In the genomic region with DNA sequence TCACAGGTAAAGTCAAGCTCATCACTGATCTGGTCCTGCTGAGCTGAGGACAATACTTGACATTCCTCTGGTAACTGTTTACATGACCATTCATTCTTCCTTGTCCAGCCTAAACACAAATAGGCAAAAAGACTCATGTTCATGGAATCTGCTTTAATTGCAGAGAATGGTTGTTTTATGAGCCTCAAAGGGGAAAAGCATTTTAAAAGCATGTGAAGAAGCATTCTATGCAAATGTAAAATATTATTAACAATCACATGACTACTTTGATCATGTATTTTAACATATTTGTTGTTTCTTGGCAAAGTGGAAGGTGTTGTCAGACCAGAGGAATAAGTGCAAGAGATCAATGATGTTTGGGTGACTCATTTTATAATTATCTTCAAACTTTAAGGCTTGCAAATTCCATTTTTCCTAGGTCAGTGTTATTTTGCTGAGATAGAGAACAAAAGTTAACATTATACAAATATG, we compare ENCODE assay signal across 18 cellular contexts.
DNase-seq lines count a peak whose midpoint lies in the region; ATAC-seq, FAIRE-seq and TF ChIP-seq lines count a peak whose summit lies in the region.
"Had no signal": no experiment of that assay in that cellular context is flagged by ENCODE, and none has a peak within 500 bp of the region (broad histone marks: within the 10 kb centered on the region; RNA-seq: fewer than 3 reads in every experiment).

No MANE protein-coding gene starts in this region.

- H3K27ac ChIP-seq in brain microvascular endothelial cell = peak overlapping the region; percentile 45
- no peak overlapping the region for H3K27ac ChIP-seq in keratinocyte (ENCODE audit: control insufficient read depth, insufficient read depth, low read length)
- H3K27ac ChIP-seq: foreskin keratinocyte, SJCRH30, tibial nerve had no signal

- FAIRE-seq in keratinocyte (lab: Jason Lieb, UNC) = peak; percentile 82
- no peak for FAIRE-seq in RCC 7860 (lab: Jason Lieb, UNC)

- in situ Hi-C loops in brain microvascular endothelial cell (cut with HindIII; ENCODE audit: low pct_ligation_motif_present, low sequenced_read_pairs) = no loop called here

- H3K9me1 ChIP-seq in keratinocyte (ENCODE audit: control insufficient read depth, extremely low read depth, insufficient read depth, low read length) = no peaks in the 10 kb centered on the region

- POLR2A ChIA-PET in T-cell (lab: Charles Lee) = interaction anchor here in 1 of 2 donors (0.6 kb wide), 1 partner anchor 38 kb away, joined by 3 read pairs; no protein-coding TSS in a partner anchor

- H4K20me1 ChIP-seq in keratinocyte (ENCODE audit: control insufficient read depth, extremely low read depth, insufficient read depth, low read length) = no peaks in the 10 kb centered on the region

- TF ChIP-seq CTCF in AG10803 (conservative IDR thresholded peaks at IDR 0.05; ENCODE audit: low read length) = no peak
- no peak for TF ChIP-seq CTCF in HFFc6 (IDR thresholded peaks at IDR 0.05)
- TF ChIP-seq CTCF in brain microvascular endothelial cell (IDR thresholded peaks at IDR 0.05; ENCODE audit: low read depth, low read length, missing control alignments) = no peak
- TF ChIP-seq CTCF in keratinocyte (optimal IDR thresholded peaks at IDR 0.05 in 1 of 3, IDR thresholded peaks at IDR 0.05 in 1 of 3, conservative IDR thresholded peaks at IDR 0.05 in 1 of 3; ENCODE audit: extremely low read depth in 1 of 3, insufficient read depth in 2 of 3, low read length in 3 of 3) = no peak

- H3K4me1 ChIP-seq in keratinocyte (ENCODE audit: control insufficient read depth, extremely low read depth, insufficient read depth, low read length) = peaks cover 14% of the 10 kb centered on the region
- H3K4me1 ChIP-seq: SJCRH30 had no signal

- H3K9me3 Mint-ChIP-seq in HFFc6 = no peaks in the 10 kb centered on the region
- H3K9me3 Mint-ChIP-seq in T-cell = no peaks in the 10 kb centered on the region
- H3K9me3 Mint-ChIP-seq: H9; stimulated activated effector memory CD8-positive, alpha-beta T cell treated with anti-CD3 and anti-CD28 coated beads, Interleukin-12 subunit alpha, Interleukin-12 subunit beta, amount 100 ng/mL, for 72 hours had no signal

- peak overlapping the region; percentile 63 for H3K27ac Mint-ChIP-seq in HFFc6
- H3K27ac Mint-ChIP-seq in T-cell = no peak overlapping the region
- H3K27ac Mint-ChIP-seq: H9; stimulated activated effector memory CD8-positive, alpha-beta T cell treated with anti-CD3 and anti-CD28 coated beads, Interleukin-12 subunit alpha, Interleukin-12 subunit beta, amount 100 ng/mL, for 72 hours had no signal

- no peaks in the 10 kb centered on the region for H3K27me3 Mint-ChIP-seq in HFFc6 (ENCODE audit: insufficient read depth)
- H3K27me3 Mint-ChIP-seq in T-cell = no peaks in the 10 kb centered on the region

- H2AFZ ChIP-seq in keratinocyte (ENCODE audit: control insufficient read depth, low read length) = no peak overlapping the region

- H3K36me3 ChIP-seq in brain microvascular endothelial cell (replicated peaks) = no peaks in the 10 kb centered on the region
- no peaks in the 10 kb centered on the region for H3K36me3 ChIP-seq in keratinocyte (ENCODE audit: control insufficient read depth in 2 of 2, extremely low read depth in 1 of 2, insufficient read depth in 2 of 2, low read length in 2 of 2)
- H3K36me3 ChIP-seq: tibial nerve had no signal

- no peaks in the 10 kb centered on the region for H3K79me2 ChIP-seq in keratinocyte (ENCODE audit: control insufficient read depth, insufficient read depth, low read length)

- H3K36me3 Mint-ChIP-seq in HFFc6 (ENCODE audit: low read depth) (peaks cover 23% of the 10 kb centered on the region), T-cell (peaks cover 46% of the 10 kb centered on the region)
- H3K36me3 Mint-ChIP-seq: stimulated activated effector memory CD8-positive, alpha-beta T cell treated with anti-CD3 and anti-CD28 coated beads, Interleukin-12 subunit alpha, Interleukin-12 subunit beta, amount 100 ng/mL, for 72 hours had no signal

- H3K27me3 ChIP-seq in brain microvascular endothelial cell (replicated peaks) = no peaks in the 10 kb centered on the region
- no peaks in the 10 kb centered on the region for H3K27me3 ChIP-seq in keratinocyte (ENCODE audit: control insufficient read depth, extremely low read depth, insufficient read depth, low read length)
- H3K27me3 ChIP-seq: SJCRH30, tibial nerve had no signal

- H3K4me3 ChIP-seq in AG10803 (ENCODE audit: low read length) (no peak overlapping the region), brain microvascular endothelial cell (ENCODE audit: low read depth, low read length) (no peak overlapping the region), keratinocyte (ENCODE audit: control insufficient read depth in 2 of 3, extremely low read depth in 1 of 3, insufficient read depth in 2 of 3, low read depth in 1 of 3, low read length in 3 of 3) (no peak overlapping the region)
- H3K4me3 ChIP-seq: mucosa of descending colon, SJCRH30, tibial nerve had no signal

- H3K4me1 Mint-ChIP-seq in HFFc6 (ENCODE audit: low read depth) (peaks cover 70% of the 10 kb centered on the region), T-cell (peaks cover 83 to 92% (median 86%) of the 10 kb centered on the region in 3 donors)

- no peaks in the 10 kb centered on the region for H3K9me3 ChIP-seq in keratinocyte (ENCODE audit: control insufficient read depth, low read depth, low read length)
- H3K9me3 ChIP-seq: mucosa of descending colon, SJCRH30, tibial nerve had no signal

- H3K4me3 Mint-ChIP-seq in HFFc6 (peak overlapping the region; percentile 62), T-cell (no peak overlapping the region)
- H3K4me3 Mint-ChIP-seq: H9; stimulated activated effector memory CD8-positive, alpha-beta T cell treated with anti-CD3 and anti-CD28 coated beads, Interleukin-12 subunit alpha, Interleukin-12 subunit beta, amount 100 ng/mL, for 72 hours had no signal

- DNase-seq in AG10803 (ENCODE audit: low read depth) (peak; percentile 96), HFFc6 (peak; percentile 80), brain microvascular endothelial cell (no peak), keratinocyte (ENCODE audit: low read depth, low spot score) (peak; percentile 33), T-cell (no peak), NAMALWA (ENCODE audit: low spot score) (no peak), iPS-NIHi7 (ENCODE audit: extremely low spot score) (no peak), RCC 7860 (ENCODE audit: low spot score) (no peak)
- DNase-seq: activated CD8-positive, alpha-beta memory T cell treated with anti-CD3 and anti-CD28 coated beads for 24 hours; activated effector memory CD4-positive, alpha-beta T cell treated with Interleukin-2 at 50 U/mL for 16 hours; AML-193; H9; mucosa of descending colon; NCI-H1105; SJCRH30 had no signal

- no peak for ATAC-seq in T-cell (replicated peaks in 1 of 4)
- ATAC-seq: foreskin keratinocyte; mucosa of descending colon; stimulated activated effector memory CD8-positive, alpha-beta T cell treated with anti-CD3 and anti-CD28 coated beads, Interleukin-12 subunit alpha, Interleukin-12 subunit beta, amount 100 ng/mL, for 72 hours had no signal

- dilution Hi-C loops in keratinocyte (cut with MboI; ENCODE audit: extremely low pct_ligation_motif_present, low sequenced_read_pairs) = no loop called here

- no peak overlapping the region for H3K4me2 ChIP-seq in keratinocyte (ENCODE audit: control insufficient read depth, extremely low read depth, insufficient read depth, low read depth, low read length)

- CTCF ChIA-PET in T-cell (lab: Charles Lee) = no interaction called here

- no peak overlapping the region for H3K9ac ChIP-seq in keratinocyte (ENCODE audit: control insufficient read depth, extremely low read depth, insufficient read depth, low read length)

Comparison
In these comparisons a context has a peak if more than half of its experiments do, and no peak if none do; other contexts are left out.
1. DNase-seq: peak in AG10803 (single experiment), HFFc6 (single experiment) and keratinocyte (single experiment); none in brain microvascular endothelial cell (single experiment), T-cell (0 of 34), NAMALWA (single experiment), iPS-NIHi7 (single experiment) and RCC 7860 (single experiment).